In the genomic region with DNA sequence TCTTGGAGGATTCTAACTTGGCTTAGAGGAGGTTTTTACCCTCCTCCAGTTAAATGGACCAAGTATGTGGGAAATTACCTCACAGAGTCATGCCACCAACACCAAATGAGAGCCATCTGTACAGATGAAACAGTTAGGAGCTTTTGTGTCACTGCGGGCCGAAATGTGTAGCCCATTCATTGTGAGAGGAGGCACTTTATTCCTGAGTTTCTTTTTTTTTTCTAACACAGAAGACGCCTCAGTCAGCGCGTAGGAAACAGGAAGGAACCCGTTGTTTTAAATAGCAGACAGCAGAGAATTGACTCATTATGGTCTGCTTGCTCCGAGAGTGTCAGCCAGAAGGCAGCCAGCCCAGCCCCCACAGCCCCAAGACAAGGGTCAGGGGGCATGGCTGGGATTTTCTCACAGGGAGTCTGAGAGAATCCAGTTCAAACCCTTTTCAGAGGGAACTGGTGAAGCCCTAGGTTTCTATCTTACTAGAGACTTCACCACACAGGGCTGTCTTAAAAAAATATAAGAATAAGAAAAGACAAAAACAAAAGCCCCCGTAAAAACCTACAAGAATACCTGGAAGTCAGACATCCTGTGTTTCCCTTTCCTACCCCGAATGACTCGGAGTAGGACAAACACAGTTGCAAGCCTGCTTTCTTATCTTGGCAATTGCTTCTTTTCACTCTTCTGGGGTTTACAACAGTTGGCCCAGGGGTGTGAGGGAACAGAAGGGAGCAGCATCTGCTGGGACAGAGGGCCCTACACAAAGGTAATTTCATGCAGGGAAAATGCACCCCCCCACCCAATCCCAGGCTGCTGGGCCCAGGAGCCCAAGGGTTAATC, we compare ENCODE assay signal across 1 cellular context.
TF ChIP-seq lines count a peak whose summit lies in the region.

No MANE protein-coding gene starts in this region.

TF ChIP-seq in GM12878, 131 proteins besides CTCF, POLR2A, EP300 and RAD21 (continued from another document and continues in another):
- TF ChIP-seq, protein P1, sequence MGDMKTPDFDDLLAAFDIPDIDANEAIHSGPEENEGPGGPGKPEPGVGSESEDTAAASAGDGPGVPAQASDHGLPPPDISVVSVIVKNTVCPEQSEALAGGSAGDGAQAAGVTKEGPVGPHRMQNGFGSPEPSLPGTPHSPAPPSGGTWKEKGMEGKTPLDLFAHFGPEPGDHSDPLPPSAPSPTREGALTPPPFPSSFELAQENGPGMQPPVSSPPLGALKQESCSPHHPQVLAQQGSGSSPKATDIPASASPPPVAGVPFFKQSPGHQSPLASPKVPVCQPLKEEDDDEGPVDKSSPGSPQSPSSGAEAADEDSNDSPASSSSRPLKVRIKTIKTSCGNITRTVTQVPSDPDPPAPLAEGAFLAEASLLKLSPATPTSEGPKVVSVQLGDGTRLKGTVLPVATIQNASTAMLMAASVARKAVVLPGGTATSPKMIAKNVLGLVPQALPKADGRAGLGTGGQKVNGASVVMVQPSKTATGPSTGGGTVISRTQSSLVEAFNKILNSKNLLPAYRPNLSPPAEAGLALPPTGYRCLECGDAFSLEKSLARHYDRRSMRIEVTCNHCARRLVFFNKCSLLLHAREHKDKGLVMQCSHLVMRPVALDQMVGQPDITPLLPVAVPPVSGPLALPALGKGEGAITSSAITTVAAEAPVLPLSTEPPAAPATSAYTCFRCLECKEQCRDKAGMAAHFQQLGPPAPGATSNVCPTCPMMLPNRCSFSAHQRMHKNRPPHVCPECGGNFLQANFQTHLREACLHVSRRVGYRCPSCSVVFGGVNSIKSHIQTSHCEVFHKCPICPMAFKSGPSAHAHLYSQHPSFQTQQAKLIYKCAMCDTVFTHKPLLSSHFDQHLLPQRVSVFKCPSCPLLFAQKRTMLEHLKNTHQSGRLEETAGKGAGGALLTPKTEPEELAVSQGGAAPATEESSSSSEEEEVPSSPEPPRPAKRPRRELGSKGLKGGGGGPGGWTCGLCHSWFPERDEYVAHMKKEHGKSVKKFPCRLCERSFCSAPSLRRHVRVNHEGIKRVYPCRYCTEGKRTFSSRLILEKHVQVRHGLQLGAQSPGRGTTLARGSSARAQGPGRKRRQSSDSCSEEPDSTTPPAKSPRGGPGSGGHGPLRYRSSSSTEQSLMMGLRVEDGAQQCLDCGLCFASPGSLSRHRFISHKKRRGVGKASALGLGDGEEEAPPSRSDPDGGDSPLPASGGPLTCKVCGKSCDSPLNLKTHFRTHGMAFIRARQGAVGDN (IDR thresholded peaks at IDR 0.05), result peak; percentile 64; the same call in 1 of the 2 replicates
- TF ChIP-seq SUZ12 (IDR thresholded peaks at IDR 0.05; ENCODE audit: unreplicated experiment) (no peak), ZNF274 (IDR thresholded peaks at IDR 0.05; ENCODE audit: insufficient read depth, insufficient read length) (no peak), ZNF384 (IDR thresholded peaks at IDR 0.05; ENCODE audit: borderline replicate concordance, low read depth, low read length) (peak; percentile 92), MTA3 (IDR thresholded peaks at IDR 0.05; ENCODE audit: borderline replicate concordance, low read length) (peak; percentile 88; the same call in 1 of the 2 replicates), SMARCA5 (IDR thresholded peaks at IDR 0.05) (0 out of 2 replicates have a peak, but pooled peaks have one; percentile 6), ZNF207 (IDR thresholded peaks at IDR 0.05; ENCODE audit: borderline replicate concordance) (no peak), YY1 (IDR thresholded peaks at IDR 0.05; ENCODE audit: low read depth, low read length) (peak; percentile 63), JUNB (IDR thresholded peaks at IDR 0.05) (peak; percentile 93), SPI1 (IDR thresholded peaks at IDR 0.05; ENCODE audit: borderline replicate concordance, insufficient read depth, low read depth, low read length) (peak; percentile 51; the same call in 1 of the 2 replicates), SMC3 (IDR thresholded peaks at IDR 0.05; ENCODE audit: borderline replicate concordance, low read length) (peak; percentile 24; the same call in 1 of the 2 replicates), NBN (IDR thresholded peaks at IDR 0.05) (peak; percentile 86; the same call in 1 of the 2 replicates), SRF (IDR thresholded peaks at IDR 0.05; ENCODE audit: low read depth in 2 of 2, low read length in 2 of 2) (peak in 1 of 2 experiments; percentile 68; a peak in 1 of 4 replicates), NFIC (IDR thresholded peaks at IDR 0.05; ENCODE audit: low read depth, low read length) (peak; percentile 98), HCFC1 (IDR thresholded peaks at IDR 0.05; ENCODE audit: low read length) (no peak), MXI1 (IDR thresholded peaks at IDR 0.05; ENCODE audit: low read depth, low read length) (peak; percentile 39; the same call in 1 of the 2 replicates), PML (IDR thresholded peaks at IDR 0.05; ENCODE audit: low read length) (0 out of 2 replicates have a peak, but pooled peaks have one; percentile 64)
- TF ChIP-seq, protein P2, sequence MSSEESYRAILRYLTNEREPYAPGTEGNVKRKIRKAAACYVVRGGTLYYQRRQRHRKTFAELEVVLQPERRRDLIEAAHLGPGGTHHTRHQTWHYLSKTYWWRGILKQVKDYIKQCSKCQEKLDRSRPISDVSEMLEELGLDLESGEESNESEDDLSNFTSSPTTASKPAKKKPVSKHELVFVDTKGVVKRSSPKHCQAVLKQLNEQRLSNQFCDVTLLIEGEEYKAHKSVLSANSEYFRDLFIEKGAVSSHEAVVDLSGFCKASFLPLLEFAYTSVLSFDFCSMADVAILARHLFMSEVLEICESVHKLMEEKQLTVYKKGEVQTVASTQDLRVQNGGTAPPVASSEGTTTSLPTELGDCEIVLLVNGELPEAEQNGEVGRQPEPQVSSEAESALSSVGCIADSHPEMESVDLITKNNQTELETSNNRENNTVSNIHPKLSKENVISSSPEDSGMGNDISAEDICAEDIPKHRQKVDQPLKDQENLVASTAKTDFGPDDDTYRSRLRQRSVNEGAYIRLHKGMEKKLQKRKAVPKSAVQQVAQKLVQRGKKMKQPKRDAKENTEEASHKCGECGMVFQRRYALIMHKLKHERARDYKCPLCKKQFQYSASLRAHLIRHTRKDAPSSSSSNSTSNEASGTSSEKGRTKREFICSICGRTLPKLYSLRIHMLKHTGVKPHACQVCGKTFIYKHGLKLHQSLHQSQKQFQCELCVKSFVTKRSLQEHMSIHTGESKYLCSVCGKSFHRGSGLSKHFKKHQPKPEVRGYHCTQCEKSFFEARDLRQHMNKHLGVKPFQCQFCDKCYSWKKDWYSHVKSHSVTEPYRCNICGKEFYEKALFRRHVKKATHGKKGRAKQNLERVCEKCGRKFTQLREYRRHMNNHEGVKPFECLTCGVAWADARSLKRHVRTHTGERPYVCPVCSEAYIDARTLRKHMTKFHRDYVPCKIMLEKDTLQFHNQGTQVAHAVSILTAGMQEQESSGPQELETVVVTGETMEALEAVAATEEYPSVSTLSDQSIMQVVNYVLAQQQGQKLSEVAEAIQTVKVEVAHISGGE (CRISPR knock-in tag; IDR thresholded peaks at IDR 0.05), result no peak
- TF ChIP-seq, protein P3, sequence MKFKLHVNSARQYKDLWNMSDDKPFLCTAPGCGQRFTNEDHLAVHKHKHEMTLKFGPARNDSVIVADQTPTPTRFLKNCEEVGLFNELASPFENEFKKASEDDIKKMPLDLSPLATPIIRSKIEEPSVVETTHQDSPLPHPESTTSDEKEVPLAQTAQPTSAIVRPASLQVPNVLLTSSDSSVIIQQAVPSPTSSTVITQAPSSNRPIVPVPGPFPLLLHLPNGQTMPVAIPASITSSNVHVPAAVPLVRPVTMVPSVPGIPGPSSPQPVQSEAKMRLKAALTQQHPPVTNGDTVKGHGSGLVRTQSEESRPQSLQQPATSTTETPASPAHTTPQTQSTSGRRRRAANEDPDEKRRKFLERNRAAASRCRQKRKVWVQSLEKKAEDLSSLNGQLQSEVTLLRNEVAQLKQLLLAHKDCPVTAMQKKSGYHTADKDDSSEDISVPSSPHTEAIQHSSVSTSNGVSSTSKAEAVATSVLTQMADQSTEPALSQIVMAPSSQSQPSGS (IDR thresholded peaks at IDR 0.05; ENCODE audit: low read length), result peak; percentile 94
- TF ChIP-seq, protein P4, sequence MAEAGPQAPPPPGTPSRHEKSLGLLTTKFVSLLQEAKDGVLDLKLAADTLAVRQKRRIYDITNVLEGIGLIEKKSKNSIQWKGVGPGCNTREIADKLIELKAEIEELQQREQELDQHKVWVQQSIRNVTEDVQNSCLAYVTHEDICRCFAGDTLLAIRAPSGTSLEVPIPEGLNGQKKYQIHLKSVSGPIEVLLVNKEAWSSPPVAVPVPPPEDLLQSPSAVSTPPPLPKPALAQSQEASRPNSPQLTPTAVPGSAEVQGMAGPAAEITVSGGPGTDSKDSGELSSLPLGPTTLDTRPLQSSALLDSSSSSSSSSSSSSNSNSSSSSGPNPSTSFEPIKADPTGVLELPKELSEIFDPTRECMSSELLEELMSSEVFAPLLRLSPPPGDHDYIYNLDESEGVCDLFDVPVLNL (IDR thresholded peaks at IDR 0.05; ENCODE audit: low read depth, low read length), result no peak
- TF ChIP-seq, protein P5, sequence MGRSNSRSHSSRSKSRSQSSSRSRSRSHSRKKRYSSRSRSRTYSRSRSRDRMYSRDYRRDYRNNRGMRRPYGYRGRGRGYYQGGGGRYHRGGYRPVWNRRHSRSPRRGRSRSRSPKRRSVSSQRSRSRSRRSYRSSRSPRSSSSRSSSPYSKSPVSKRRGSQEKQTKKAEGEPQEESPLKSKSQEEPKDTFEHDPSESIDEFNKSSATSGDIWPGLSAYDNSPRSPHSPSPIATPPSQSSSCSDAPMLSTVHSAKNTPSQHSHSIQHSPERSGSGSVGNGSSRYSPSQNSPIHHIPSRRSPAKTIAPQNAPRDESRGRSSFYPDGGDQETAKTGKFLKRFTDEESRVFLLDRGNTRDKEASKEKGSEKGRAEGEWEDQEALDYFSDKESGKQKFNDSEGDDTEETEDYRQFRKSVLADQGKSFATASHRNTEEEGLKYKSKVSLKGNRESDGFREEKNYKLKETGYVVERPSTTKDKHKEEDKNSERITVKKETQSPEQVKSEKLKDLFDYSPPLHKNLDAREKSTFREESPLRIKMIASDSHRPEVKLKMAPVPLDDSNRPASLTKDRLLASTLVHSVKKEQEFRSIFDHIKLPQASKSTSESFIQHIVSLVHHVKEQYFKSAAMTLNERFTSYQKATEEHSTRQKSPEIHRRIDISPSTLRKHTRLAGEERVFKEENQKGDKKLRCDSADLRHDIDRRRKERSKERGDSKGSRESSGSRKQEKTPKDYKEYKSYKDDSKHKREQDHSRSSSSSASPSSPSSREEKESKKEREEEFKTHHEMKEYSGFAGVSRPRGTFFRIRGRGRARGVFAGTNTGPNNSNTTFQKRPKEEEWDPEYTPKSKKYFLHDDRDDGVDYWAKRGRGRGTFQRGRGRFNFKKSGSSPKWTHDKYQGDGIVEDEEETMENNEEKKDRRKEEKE (IDR thresholded peaks at IDR 0.05), result no peak
- TF ChIP-seq, protein P6, sequence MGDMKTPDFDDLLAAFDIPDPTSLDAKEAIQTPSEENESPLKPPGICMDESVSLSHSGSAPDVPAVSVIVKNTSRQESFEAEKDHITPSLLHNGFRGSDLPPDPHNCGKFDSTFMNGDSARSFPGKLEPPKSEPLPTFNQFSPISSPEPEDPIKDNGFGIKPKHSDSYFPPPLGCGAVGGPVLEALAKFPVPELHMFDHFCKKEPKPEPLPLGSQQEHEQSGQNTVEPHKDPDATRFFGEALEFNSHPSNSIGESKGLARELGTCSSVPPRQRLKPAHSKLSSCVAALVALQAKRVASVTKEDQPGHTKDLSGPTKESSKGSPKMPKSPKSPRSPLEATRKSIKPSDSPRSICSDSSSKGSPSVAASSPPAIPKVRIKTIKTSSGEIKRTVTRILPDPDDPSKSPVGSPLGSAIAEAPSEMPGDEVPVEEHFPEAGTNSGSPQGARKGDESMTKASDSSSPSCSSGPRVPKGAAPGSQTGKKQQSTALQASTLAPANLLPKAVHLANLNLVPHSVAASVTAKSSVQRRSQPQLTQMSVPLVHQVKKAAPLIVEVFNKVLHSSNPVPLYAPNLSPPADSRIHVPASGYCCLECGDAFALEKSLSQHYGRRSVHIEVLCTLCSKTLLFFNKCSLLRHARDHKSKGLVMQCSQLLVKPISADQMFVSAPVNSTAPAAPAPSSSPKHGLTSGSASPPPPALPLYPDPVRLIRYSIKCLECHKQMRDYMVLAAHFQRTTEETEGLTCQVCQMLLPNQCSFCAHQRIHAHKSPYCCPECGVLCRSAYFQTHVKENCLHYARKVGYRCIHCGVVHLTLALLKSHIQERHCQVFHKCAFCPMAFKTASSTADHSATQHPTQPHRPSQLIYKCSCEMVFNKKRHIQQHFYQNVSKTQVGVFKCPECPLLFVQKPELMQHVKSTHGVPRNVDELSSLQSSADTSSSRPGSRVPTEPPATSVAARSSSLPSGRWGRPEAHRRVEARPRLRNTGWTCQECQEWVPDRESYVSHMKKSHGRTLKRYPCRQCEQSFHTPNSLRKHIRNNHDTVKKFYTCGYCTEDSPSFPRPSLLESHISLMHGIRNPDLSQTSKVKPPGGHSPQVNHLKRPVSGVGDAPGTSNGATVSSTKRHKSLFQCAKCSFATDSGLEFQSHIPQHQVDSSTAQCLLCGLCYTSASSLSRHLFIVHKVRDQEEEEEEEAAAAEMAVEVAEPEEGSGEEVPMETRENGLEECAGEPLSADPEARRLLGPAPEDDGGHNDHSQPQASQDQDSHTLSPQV (IDR thresholded peaks at IDR 0.05), result no peak
- TF ChIP-seq, protein P7, sequence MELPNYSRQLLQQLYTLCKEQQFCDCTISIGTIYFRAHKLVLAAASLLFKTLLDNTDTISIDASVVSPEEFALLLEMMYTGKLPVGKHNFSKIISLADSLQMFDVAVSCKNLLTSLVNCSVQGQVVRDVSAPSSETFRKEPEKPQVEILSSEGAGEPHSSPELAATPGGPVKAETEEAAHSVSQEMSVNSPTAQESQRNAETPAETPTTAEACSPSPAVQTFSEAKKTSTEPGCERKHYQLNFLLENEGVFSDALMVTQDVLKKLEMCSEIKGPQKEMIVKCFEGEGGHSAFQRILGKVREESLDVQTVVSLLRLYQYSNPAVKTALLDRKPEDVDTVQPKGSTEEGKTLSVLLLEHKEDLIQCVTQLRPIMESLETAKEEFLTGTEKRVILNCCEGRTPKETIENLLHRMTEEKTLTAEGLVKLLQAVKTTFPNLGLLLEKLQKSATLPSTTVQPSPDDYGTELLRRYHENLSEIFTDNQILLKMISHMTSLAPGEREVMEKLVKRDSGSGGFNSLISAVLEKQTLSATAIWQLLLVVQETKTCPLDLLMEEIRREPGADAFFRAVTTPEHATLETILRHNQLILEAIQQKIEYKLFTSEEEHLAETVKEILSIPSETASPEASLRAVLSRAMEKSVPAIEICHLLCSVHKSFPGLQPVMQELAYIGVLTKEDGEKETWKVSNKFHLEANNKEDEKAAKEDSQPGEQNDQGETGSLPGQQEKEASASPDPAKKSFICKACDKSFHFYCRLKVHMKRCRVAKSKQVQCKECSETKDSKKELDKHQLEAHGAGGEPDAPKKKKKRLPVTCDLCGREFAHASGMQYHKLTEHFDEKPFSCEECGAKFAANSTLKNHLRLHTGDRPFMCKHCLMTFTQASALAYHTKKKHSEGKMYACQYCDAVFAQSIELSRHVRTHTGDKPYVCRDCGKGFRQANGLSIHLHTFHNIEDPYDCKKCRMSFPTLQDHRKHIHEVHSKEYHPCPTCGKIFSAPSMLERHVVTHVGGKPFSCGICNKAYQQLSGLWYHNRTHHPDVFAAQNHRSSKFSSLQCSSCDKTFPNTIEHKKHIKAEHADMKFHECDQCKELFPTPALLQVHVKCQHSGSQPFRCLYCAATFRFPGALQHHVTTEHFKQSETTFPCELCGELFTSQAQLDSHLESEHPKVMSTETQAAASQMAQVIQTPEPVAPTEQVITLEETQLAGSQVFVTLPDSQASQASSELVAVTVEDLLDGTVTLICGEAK (IDR thresholded peaks at IDR 0.05; ENCODE audit: borderline replicate concordance), result no peak
